ENCODE assay signal across 9 cellular contexts in the genomic region with DNA sequence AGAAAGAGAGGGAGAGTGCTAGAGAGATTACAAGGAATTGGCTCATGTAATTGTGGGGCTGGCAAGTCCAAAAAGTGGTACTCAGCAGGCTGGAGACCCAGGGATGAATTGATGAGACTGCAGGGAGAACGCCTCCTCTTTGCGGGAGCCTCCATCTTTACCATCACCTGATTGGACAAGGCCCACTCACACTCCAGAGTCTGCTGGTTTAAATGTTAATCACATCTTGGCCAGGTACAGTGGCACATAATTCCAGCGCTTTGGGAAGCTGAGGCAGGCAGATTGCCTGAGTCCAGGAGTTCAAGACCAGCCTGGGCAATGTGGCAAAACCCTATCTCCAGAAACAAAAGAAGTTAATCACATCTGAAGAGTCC.
"Had no signal": no experiment of that assay in that cellular context is flagged by ENCODE, and none has a peak within 500 bp of the region (broad histone marks: within the 10 kb centered on the region; RNA-seq: fewer than 3 reads in every experiment).

No MANE protein-coding gene starts in this region.

- DNase-seq: GM23248, GOT3, H9, HCEC 1CT, HFFc6, KG1 had no signal

- H3K27ac ChIP-seq: GM23248, HL-60 had no signal

- H3K4me3 Mint-ChIP-seq: H9, HFFc6, IgD-negative memory B cell had no signal

- H3K27ac Mint-ChIP-seq: H9, HFFc6, IgD-negative memory B cell had no signal

- ATAC-seq: HepG2 had no signal

- H3K4me3 ChIP-seq: GM23248 had no signal

- H3K9me3 Mint-ChIP-seq: H9 had no signal
